Comparison of ENCODE assay signal across 10 cellular contexts in the genomic region with DNA sequence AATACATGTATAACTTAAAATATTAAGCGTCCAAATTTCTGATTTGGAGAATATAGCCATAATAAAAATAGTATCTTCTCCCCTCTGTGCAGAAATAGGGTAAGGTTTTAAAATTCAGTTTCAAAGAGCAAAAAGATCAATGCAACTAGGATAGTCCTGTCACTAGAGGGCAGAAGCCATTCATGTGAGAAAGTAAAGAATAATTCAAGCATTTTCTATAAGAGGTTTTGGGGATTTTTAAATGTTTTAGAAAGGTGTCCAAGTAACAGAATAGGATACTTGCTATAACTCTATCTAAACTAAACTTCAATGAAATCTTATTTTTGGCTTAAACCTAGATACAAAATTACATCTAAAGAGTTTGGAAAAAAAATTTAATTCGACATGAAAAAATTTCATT. TPM values are rescaled to one million over a fixed set of nuclear protein-coding genes. Genes with fewer than 3 reads are reported as not detected.
DNase-seq lines count a peak whose midpoint lies in the region; ATAC-seq and TF ChIP-seq lines count a peak whose summit lies in the region.
"Had no signal": no experiment of that assay in that cellular context is flagged by ENCODE, and none has a peak within 500 bp of the region (broad histone marks: within the 10 kb centered on the region; RNA-seq: fewer than 3 reads in every experiment).

No MANE protein-coding gene starts in this region.

- no peaks in the 10 kb centered on the region for H3K9me3 Mint-ChIP-seq in glutamatergic neuron (ENCODE audit: unreplicated experiment)
- H3K9me3 Mint-ChIP-seq: dendritic cell treated with granulocyte-macrophage colony-stimulating factor and Interleukin-4, amounts not matched to agents 40 ng/mL and 50 ng/mL, for 4 days had no signal

- H3K4me1 ChIP-seq in HEK293 (ENCODE audit: control insufficient read depth, insufficient read depth, low read length): no peaks in the 10 kb centered on the region
- H3K4me1 ChIP-seq in aorta (ENCODE audit: control insufficient read depth in 1 of 2, insufficient read depth in 2 of 2, low read length in 2 of 2): no peaks in the 10 kb centered on the region

- TF ChIP-seq CTCF in AG10803 (conservative IDR thresholded peaks at IDR 0.05; ENCODE audit: low read length) (peak; percentile 66), HEK293 (tag by site-specific recombination; IDR thresholded peaks at IDR 0.05) (no peak), glutamatergic neuron (IDR thresholded peaks at IDR 0.05; ENCODE audit: partially characterized antibody, unreplicated experiment) (peak; percentile 19)

- H3K4me3 Mint-ChIP-seq in glutamatergic neuron (ENCODE audit: unreplicated experiment): no peak overlapping the region
- H3K4me3 Mint-ChIP-seq: dendritic cell treated with granulocyte-macrophage colony-stimulating factor and Interleukin-4, amounts not matched to agents 40 ng/mL and 50 ng/mL, for 4 days had no signal

- H3K27ac ChIP-seq in HEK293 (ENCODE audit: extremely low read depth, low read depth, low read length) (no peak overlapping the region), aorta (ENCODE audit: low read depth in 1 of 2, low read length in 2 of 2) (no peak overlapping the region)

- H3K36me3 ChIP-seq in HEK293 (ENCODE audit: control insufficient read depth in 2 of 2, insufficient read depth in 1 of 2, low read length in 2 of 2): no peaks in the 10 kb centered on the region
- H3K36me3 ChIP-seq in aorta (ENCODE audit: control insufficient read depth in 1 of 2, insufficient read depth in 2 of 2, low read length in 1 of 2): no peaks in the 10 kb centered on the region

- H3K4me1 Mint-ChIP-seq in glutamatergic neuron (ENCODE audit: low read depth, unreplicated experiment): no peaks in the 10 kb centered on the region

- CTCF ChIA-PET in HEK293 (lab: Yijun Ruan, JAX): interaction anchor here (0.6 to 1.3 kb wide), 9 partner anchors 19 to 1124 kb away, joined by 3 read pairs; no protein-coding TSS in a partner anchor

- no peaks in the 10 kb centered on the region for H3K27me3 Mint-ChIP-seq in glutamatergic neuron (ENCODE audit: unreplicated experiment)
- H3K27me3 Mint-ChIP-seq: dendritic cell treated with granulocyte-macrophage colony-stimulating factor and Interleukin-4, amounts not matched to agents 40 ng/mL and 50 ng/mL, for 4 days had no signal

- no peaks in the 10 kb centered on the region for H3K9me3 ChIP-seq in HEK293 (ENCODE audit: control insufficient read depth, insufficient read depth, low read depth, low read length)
- H3K9me3 ChIP-seq in aorta (ENCODE audit: control insufficient read depth, low read length): no peaks in the 10 kb centered on the region

- H3K27me3 ChIP-seq in aorta (ENCODE audit: control insufficient read depth in 1 of 2, insufficient read depth in 2 of 2, low read length in 1 of 2): no peaks in the 10 kb centered on the region

- H3K4me3 ChIP-seq in AG10803 (ENCODE audit: low read length): no peak overlapping the region
- H3K4me3 ChIP-seq in HEK293 (ENCODE audit: low read depth, low read length): no peak overlapping the region
- H3K4me3 ChIP-seq in aorta (ENCODE audit: low read length in 2 of 2): no peak overlapping the region

- ATAC-seq in aorta (ENCODE audit: low FRiP score) (no peak), HG02852 (IDR thresholded peaks at IDR 0.05; ENCODE audit: unreplicated experiment) (no peak)

- DNase-seq in AG10803 (ENCODE audit: low read depth) (peak; percentile 18), RPMI7951 (ENCODE audit: low read depth) (peak; percentile 12), glutamatergic neuron (no peak), T-helper 9 cell (no peak), aorta (no peak)
- no peak for DNase-seq in activated naive CD4-positive, alpha-beta T cell (lab: John Stamatoyannopoulos, UW)
- DNase-seq: RPMI8226 had no signal

- intact Hi-C loops in aorta (cut with DNase I): no loop called here

- WGBS in aorta, 2 donors: 57 to 62% methylated on average over 2 of the region's 2 CpGs

- no peaks in the 10 kb centered on the region for H3K36me3 Mint-ChIP-seq in glutamatergic neuron (ENCODE audit: unreplicated experiment)

- H3K27ac Mint-ChIP-seq in glutamatergic neuron (ENCODE audit: unreplicated experiment): no peak overlapping the region
- H3K27ac Mint-ChIP-seq: dendritic cell treated with granulocyte-macrophage colony-stimulating factor and Interleukin-4, amounts not matched to agents 40 ng/mL and 50 ng/mL, for 4 days had no signal

- POLR2A ChIA-PET in HEK293 (lab: Yijun Ruan, JAX): no interaction called here

TF ChIP-seq in HEK293, 187 proteins besides CTCF, POLR2A, EP300 and RAD21:
- TF ChIP-seq ZFP69B (tag by site-specific recombination; IDR thresholded peaks at IDR 0.05) (no peak), ZNF274 (IDR thresholded peaks at IDR 0.05; ENCODE audit: low read length) (no peak), ZNF274 (tag by site-specific recombination; IDR thresholded peaks at IDR 0.05; ENCODE audit: borderline replicate concordance) (no peak), HOXD13 (CRISPR knock-in tag; IDR thresholded peaks at IDR 0.05; ENCODE audit: borderline replicate concordance) (no peak), MZF1 (tag by site-specific recombination; IDR thresholded peaks at IDR 0.05; ENCODE audit: borderline replicate concordance) (peak; percentile 67; the same call in 1 of the 2 replicates), ZNF654 (tag by site-specific recombination; IDR thresholded peaks at IDR 0.05; ENCODE audit: low read depth) (peak; percentile 66)

RNA-seq across cellular contexts. Expression of gene ADAMTS20, which starts 50.3 kb away (rescaled TPM):
- not detected in 2 replicates for total RNA-seq in RPMI7951 (2014; rRNA removed; shearing (Covaris generic))
- 7.0 TPM for total RNA-seq in glutamatergic neuron (ENCODE audit: unreplicated experiment)
- total RNA-seq in aorta: not detected
- polyA plus RNA-seq in aorta: not detected

Comparison
In these comparisons a context has a peak if more than half of its experiments do, and no peak if none do; other contexts are left out.
1. DNase-seq: peak in AG10803 (single experiment) and RPMI7951 (single experiment); none in glutamatergic neuron (single experiment), activated naive CD4-positive, alpha-beta T cell (0 of 4), T-helper 9 cell (single experiment) and aorta (0 of 2).